ENCODE assay signal across 1 cellular context in the genomic region with DNA sequence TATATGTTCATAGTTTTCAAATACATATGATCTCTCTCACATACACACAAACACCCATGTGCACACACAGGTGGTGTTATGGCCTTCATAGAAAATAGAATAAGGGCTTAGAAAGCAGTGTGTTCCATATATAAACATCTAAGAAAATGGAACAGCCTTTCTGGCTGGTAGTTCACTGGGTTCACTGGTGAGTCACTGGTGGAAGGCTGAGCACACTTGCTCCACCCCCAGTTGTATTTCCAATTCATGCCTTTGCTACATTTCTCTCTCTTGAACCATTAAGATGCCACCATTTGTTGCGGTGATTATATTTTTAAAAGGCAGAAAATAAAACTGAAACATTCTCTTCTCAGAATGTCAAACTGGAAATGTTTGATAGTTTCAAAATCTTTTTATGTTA.
TF ChIP-seq lines count a peak whose summit lies in the region.

No MANE protein-coding gene starts in this region.

TF ChIP-seq in WTC11, 78 proteins besides CTCF, POLR2A, EP300 and RAD21 (continued from another document):
- TF ChIP-seq, protein P1, sequence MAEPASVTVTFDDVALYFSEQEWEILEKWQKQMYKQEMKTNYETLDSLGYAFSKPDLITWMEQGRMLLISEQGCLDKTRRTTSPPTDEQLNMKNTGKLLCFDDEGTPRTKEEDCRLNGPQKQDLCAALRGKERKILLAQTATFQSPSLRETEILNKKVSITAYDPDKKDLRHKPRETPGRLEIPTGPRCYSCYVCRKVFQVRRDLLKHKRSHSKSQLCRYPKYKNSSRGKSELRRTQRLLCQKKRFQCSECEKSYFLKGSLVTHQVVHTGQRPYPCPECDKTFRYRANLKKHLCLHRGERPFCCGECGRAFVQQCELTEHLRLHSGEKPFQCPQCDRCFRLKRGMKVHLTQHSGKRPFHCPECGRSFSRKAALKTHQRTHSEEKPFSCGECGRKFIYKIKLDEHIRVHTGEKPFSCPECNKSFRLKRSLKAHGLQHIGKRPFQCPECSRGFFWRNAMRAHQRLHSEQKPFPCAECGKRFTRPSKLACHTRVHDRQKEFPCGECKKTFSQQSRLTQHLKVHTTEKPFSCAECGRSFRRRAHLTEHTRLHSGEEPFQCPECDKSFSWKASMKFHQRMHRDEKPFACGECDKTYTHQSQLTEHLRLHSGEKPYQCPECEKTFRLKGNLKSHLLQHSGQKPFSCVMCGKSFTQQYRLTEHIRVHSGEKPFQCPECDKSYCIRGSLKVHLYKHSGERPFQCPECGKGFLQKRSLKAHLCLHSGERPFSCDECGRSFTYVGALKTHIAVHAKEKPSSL (CRISPR knock-in tag; conservative IDR thresholded peaks at IDR 0.05), result no peak
